ENCODE assay signal across 19 cellular contexts in the genomic region with DNA sequence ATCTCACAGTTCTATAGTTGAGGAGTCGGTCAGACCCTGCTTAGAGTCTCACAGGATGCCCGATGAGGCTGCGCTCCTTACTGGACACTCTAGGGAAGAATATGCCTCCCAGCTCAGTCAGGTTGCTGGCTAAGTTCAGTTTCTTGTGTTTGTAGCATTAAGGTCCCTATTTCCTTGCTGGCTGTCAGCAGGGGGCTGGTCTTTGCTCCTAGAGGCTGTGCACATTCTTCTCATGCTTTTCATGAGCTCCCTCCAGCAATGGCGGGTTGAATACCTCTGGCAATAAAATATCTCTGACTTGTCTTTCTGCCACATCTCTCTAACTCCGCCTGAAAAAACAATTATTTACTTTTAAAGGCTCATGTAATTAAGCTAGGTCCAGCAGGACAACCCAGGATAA.
"Had no signal": no experiment of that assay in that cellular context is flagged by ENCODE, and none has a peak within 500 bp of the region (broad histone marks: within the 10 kb centered on the region; RNA-seq: fewer than 3 reads in every experiment).

No MANE protein-coding gene starts in this region.

- H3K9me3 Mint-ChIP-seq: activated CD8-positive, alpha-beta T cell treated with anti-CD3 and anti-CD28 coated beads for 36 hours; activated T-cell treated with anti-CD3 and anti-CD28 coated beads, Interleukin-2, amount 50 U/mL, for 4 hours had no signal

- ATAC-seq: activated CD8-positive, alpha-beta T cell treated with anti-CD3 and anti-CD28 coated beads for 36 hours; activated T-cell treated with anti-CD3 and anti-CD28 coated beads, Interleukin-2, amount 50 U/mL, for 4 hours; esophagus mucosa; left ventricle myocardium superior; T-helper 17 cell had no signal

- H3K4me3 Mint-ChIP-seq: activated CD8-positive, alpha-beta T cell treated with anti-CD3 and anti-CD28 coated beads for 36 hours; activated T-cell treated with anti-CD3 and anti-CD28 coated beads, Interleukin-2, amount 50 U/mL, for 4 hours; T-helper 17 cell had no signal

- H3K27me3 ChIP-seq: cardiac muscle cell, ovary, tibial nerve, vagina had no signal

- H3K4me3 ChIP-seq: cardiac muscle cell, ovary, tibial nerve, vagina had no signal

- H3K27ac ChIP-seq: cardiac muscle cell, ovary, tibial nerve, vagina had no signal

- H3K4me1 Mint-ChIP-seq: T-helper 17 cell had no signal

- H3K36me3 ChIP-seq: cardiac muscle cell, ovary, tibial nerve, vagina had no signal

- H3K4me1 ChIP-seq: tibial nerve, vagina had no signal

- H3K9me3 ChIP-seq: ovary, tibial nerve, vagina had no signal

- DNase-seq: activated CD4-positive, alpha-beta T cell treated with anti-CD3 and anti-CD28 coated beads for 48 hours; activated CD8-positive, alpha-beta T cell treated with anti-CD3 and anti-CD28 coated beads for 36 hours; activated effector memory CD4-positive, alpha-beta T cell treated with Interleukin-2 at 50 U/mL for 16 hours; activated naive CD4-positive, alpha-beta T cell treated with anti-CD3 and anti-CD28 coated beads, Interleukin-2, amount 50 U/mL, for 16 hours; activated T-cell treated with anti-CD3 and anti-CD28 coated beads, Interleukin-2, amount 50 U/mL, for 4 hours; left ventricle myocardium superior; ovary; retina; small intestine; stimulated activated CD4-positive, alpha-beta T cell treated with anti-CD3 and anti-CD28 coated beads, Interleukin-4, amount 100 ng/mL, for 24 hours; stimulated activated naive CD4-positive, alpha-beta T cell; T-helper 17 cell had no signal

- FAIRE-seq: colon, endometrium, keratinocyte, small intestine had no signal

- H3K27ac Mint-ChIP-seq: activated CD8-positive, alpha-beta T cell treated with anti-CD3 and anti-CD28 coated beads for 36 hours; T-helper 17 cell had no signal
